20 cellular contexts compared by ENCODE assay signal in genomic region chr21:44790401-44790800, GRCh38. TPM values are rescaled to one million over a fixed set of nuclear protein-coding genes. Genes with fewer than 3 reads are reported as not detected.
A peak's percentile ranks its signal among the peaks of the same experiment; 100 is the strongest.
DNase-seq lines count a peak whose midpoint lies in the region; ATAC-seq lines count a peak whose summit lies in the region.
"Had no signal": no experiment of that assay in that cellular context is flagged by ENCODE, and none has a peak within 500 bp of the region (broad histone marks: within the 10 kb centered on the region; RNA-seq: fewer than 3 reads in every experiment).

No MANE protein-coding gene starts in this region.

- peak overlapping the region; percentile 52 for H3K27ac Mint-ChIP-seq in activated naive CD8-positive, alpha-beta T cell treated with anti-CD3 and anti-CD28 coated beads, Interleukin-2, amount 50 U/mL, for 24 hours
- H3K27ac Mint-ChIP-seq in activated naive CD8-positive, alpha-beta T cell treated with anti-CD3 and anti-CD28 coated beads for 36 hours: no peak overlapping the region
- H3K27ac Mint-ChIP-seq in effector memory CD8-positive, alpha-beta T cell: peak overlapping the region; percentile 27 to 38
- peak overlapping the region; percentile 60 for H3K27ac Mint-ChIP-seq in stimulated activated effector memory CD8-positive, alpha-beta T cell treated with anti-CD3 and anti-CD28 coated beads, Interleukin-12 subunit alpha, Interleukin-12 subunit beta, amount 100 ng/mL, for 72 hours

- no peaks in the 10 kb centered on the region for H3K9me3 Mint-ChIP-seq in activated naive CD8-positive, alpha-beta T cell treated with anti-CD3 and anti-CD28 coated beads, Interleukin-2, amount 50 U/mL, for 24 hours
- no peaks in the 10 kb centered on the region for H3K9me3 Mint-ChIP-seq in activated naive CD8-positive, alpha-beta T cell treated with anti-CD3 and anti-CD28 coated beads for 36 hours
- no peaks in the 10 kb centered on the region for H3K9me3 Mint-ChIP-seq in effector memory CD8-positive, alpha-beta T cell
- H3K9me3 Mint-ChIP-seq in stimulated activated effector memory CD8-positive, alpha-beta T cell treated with anti-CD3 and anti-CD28 coated beads, Interleukin-12 subunit alpha, Interleukin-12 subunit beta, amount 100 ng/mL, for 72 hours: no peaks in the 10 kb centered on the region

- H3K4me1 Mint-ChIP-seq in activated naive CD8-positive, alpha-beta T cell treated with anti-CD3 and anti-CD28 coated beads, Interleukin-2, amount 50 U/mL, for 24 hours: peaks cover 53% of the 10 kb centered on the region
- peaks cover 44% of the 10 kb centered on the region for H3K4me1 Mint-ChIP-seq in activated naive CD8-positive, alpha-beta T cell treated with anti-CD3 and anti-CD28 coated beads for 36 hours
- peaks cover 16 to 30% of the 10 kb centered on the region in 2 donors for H3K4me1 Mint-ChIP-seq in effector memory CD8-positive, alpha-beta T cell (ENCODE audit: low read depth in 2 of 2)
- peaks cover 41% of the 10 kb centered on the region for H3K4me1 Mint-ChIP-seq in stimulated activated effector memory CD8-positive, alpha-beta T cell treated with anti-CD3 and anti-CD28 coated beads, Interleukin-12 subunit alpha, Interleukin-12 subunit beta, amount 100 ng/mL, for 72 hours

- H3K9ac ChIP-seq in Karpas-422 (ENCODE audit: low read length): peak overlapping the region; percentile 17; the same call in 1 of the 2 replicates
- H3K9ac ChIP-seq: GM23248 had no signal

- peaks cover 51% of the 10 kb centered on the region for H3K4me1 ChIP-seq in Karpas-422 (ENCODE audit: low read length)

- no peak overlapping the region for H2AFZ ChIP-seq in Karpas-422 (ENCODE audit: low read length)
- H2AFZ ChIP-seq: GM23248 had no signal

- peaks cover 53% of the 10 kb centered on the region for H3K36me3 Mint-ChIP-seq in activated naive CD8-positive, alpha-beta T cell treated with anti-CD3 and anti-CD28 coated beads, Interleukin-2, amount 50 U/mL, for 24 hours (ENCODE audit: low read depth)
- peaks cover 39% of the 10 kb centered on the region for H3K36me3 Mint-ChIP-seq in activated naive CD8-positive, alpha-beta T cell treated with anti-CD3 and anti-CD28 coated beads for 36 hours
- peaks cover 11% of the 10 kb centered on the region for H3K36me3 Mint-ChIP-seq in effector memory CD8-positive, alpha-beta T cell (ENCODE audit: insufficient read depth)
- peaks cover 58% of the 10 kb centered on the region for H3K36me3 Mint-ChIP-seq in stimulated activated effector memory CD8-positive, alpha-beta T cell treated with anti-CD3 and anti-CD28 coated beads, Interleukin-12 subunit alpha, Interleukin-12 subunit beta, amount 100 ng/mL, for 72 hours

- peaks cover 97% of the 10 kb centered on the region for H3K79me2 ChIP-seq in Karpas-422 (ENCODE audit: low read length)

- peaks cover 63% of the 10 kb centered on the region for H4K20me1 ChIP-seq in Karpas-422 (ENCODE audit: insufficient read depth, low read depth, low read length)

- H3K4me3 Mint-ChIP-seq in activated naive CD8-positive, alpha-beta T cell treated with anti-CD3 and anti-CD28 coated beads, Interleukin-2, amount 50 U/mL, for 24 hours: no peak overlapping the region
- H3K4me3 Mint-ChIP-seq in activated naive CD8-positive, alpha-beta T cell treated with anti-CD3 and anti-CD28 coated beads for 36 hours: no peak overlapping the region
- H3K4me3 Mint-ChIP-seq in effector memory CD8-positive, alpha-beta T cell: no peak overlapping the region
- no peak overlapping the region for H3K4me3 Mint-ChIP-seq in stimulated activated effector memory CD8-positive, alpha-beta T cell treated with anti-CD3 and anti-CD28 coated beads, Interleukin-12 subunit alpha, Interleukin-12 subunit beta, amount 100 ng/mL, for 72 hours

- peak overlapping the region; percentile 28 for H3K4me3 ChIP-seq in Karpas-422 (ENCODE audit: low read length)
- H3K4me3 ChIP-seq: GM23248, MG63, Peyer's patch had no signal

- H3K9me2 ChIP-seq in Karpas-422 (replicated peaks; ENCODE audit: insufficient read depth, low read length): no peaks in the 10 kb centered on the region

- no peak for DNase-seq in activated naive CD8-positive, alpha-beta T cell treated with anti-CD3 and anti-CD28 coated beads, Interleukin-2, amount 50 U/mL, for 24 hours
- DNase-seq in activated naive CD8-positive, alpha-beta T cell treated with anti-CD3 and anti-CD28 coated beads for 36 hours: no peak
- DNase-seq in Karpas-422 (peak; percentile 72), pons (ENCODE audit: low spot score) (no peak)
- no peak for DNase-seq in effector memory CD8-positive, alpha-beta T cell
- no peak for DNase-seq in stimulated activated effector memory CD8-positive, alpha-beta T cell treated with anti-CD3 and anti-CD28 coated beads, Interleukin-12 subunit alpha, Interleukin-12 subunit beta, amount 100 ng/mL, for 72 hours (ENCODE audit: low spot score in 2 of 2)
- no peak for DNase-seq in activated CD4-positive, CD25-positive, alpha-beta regulatory T cell treated with anti-CD3 and anti-CD28 coated beads, Interleukin-2, amount 50 U/mL, for 72 hours
- DNase-seq: DMS79, Kasumi-1, MG63, NCI-H1092, NCI-H1436, NCI-H187 treated with DMSO at 0.1 percent for 48 hours, NCI-H2107, NCI-H510A, NCI-H748 treated with DMSO at 0.1 percent for 48 hours, Peyer's patch had no signal

- H3K27me3 Mint-ChIP-seq in activated naive CD8-positive, alpha-beta T cell treated with anti-CD3 and anti-CD28 coated beads, Interleukin-2, amount 50 U/mL, for 24 hours: no peaks in the 10 kb centered on the region
- no peaks in the 10 kb centered on the region for H3K27me3 Mint-ChIP-seq in activated naive CD8-positive, alpha-beta T cell treated with anti-CD3 and anti-CD28 coated beads for 36 hours
- no peaks in the 10 kb centered on the region for H3K27me3 Mint-ChIP-seq in effector memory CD8-positive, alpha-beta T cell

- no peak for ATAC-seq in activated naive CD8-positive, alpha-beta T cell treated with anti-CD3 and anti-CD28 coated beads, Interleukin-2, amount 50 U/mL, for 24 hours
- ATAC-seq in effector memory CD8-positive, alpha-beta T cell (replicated peaks): no peak
- ATAC-seq in stimulated activated effector memory CD8-positive, alpha-beta T cell treated with anti-CD3 and anti-CD28 coated beads, Interleukin-12 subunit alpha, Interleukin-12 subunit beta, amount 100 ng/mL, for 72 hours: no peak
- ATAC-seq in HG02852 (IDR thresholded peaks at IDR 0.05; ENCODE audit: unreplicated experiment): no peak
- ATAC-seq: SK-N-SH treated with all-trans-retinoic acid at 6 μM for 48 hours had no signal

- H3K27ac ChIP-seq in Karpas-422 (ENCODE audit: low read length): peak overlapping the region; percentile 81
- H3K27ac ChIP-seq: Peyer's patch had no signal

- H3K27me3 ChIP-seq in Karpas-422 (ENCODE audit: low read length): no peaks in the 10 kb centered on the region
- H3K27me3 ChIP-seq: MG63, Peyer's patch had no signal

- H3K9me3 ChIP-seq in Karpas-422 (ENCODE audit: low read length): no peaks in the 10 kb centered on the region
- H3K9me3 ChIP-seq: Peyer's patch had no signal

- peak overlapping the region; percentile 59 for H3K4me2 ChIP-seq in Karpas-422 (ENCODE audit: low read depth, low read length, poor library complexity, severe bottlenecking)

- H3K36me3 ChIP-seq in Karpas-422 (ENCODE audit: insufficient read depth, low read length): peaks cover 25% of the 10 kb centered on the region
- H3K36me3 ChIP-seq: Peyer's patch had no signal

RNA-seq across cellular contexts. Expression of gene UBE2G2, which starts 11.2 kb away (rescaled TPM):
- total RNA-seq in activated naive CD8-positive, alpha-beta T cell treated with anti-CD3 and anti-CD28 coated beads for 36 hours: 100 to 1,000 TPM; 115 to 124 TPM
- total RNA-seq in Karpas-422 (2014; rRNA removed; shearing (Covaris generic); ENCODE audit: low replicate concordance): 126 and 148 TPM in 2 replicates

RNA-seq across cellular contexts. Expression of gene SUMO3, which starts 27.5 kb away (rescaled TPM):
- 10 to 100 TPM; 90.5 to 92.5 TPM for total RNA-seq in activated naive CD8-positive, alpha-beta T cell treated with anti-CD3 and anti-CD28 coated beads for 36 hours
- total RNA-seq in Karpas-422 (2014; rRNA removed; shearing (Covaris generic); ENCODE audit: low replicate concordance): 70.3 and 80.3 TPM in 2 replicates
